Comparison of ENCODE assay signal across 8 cellular contexts in the genomic region with DNA sequence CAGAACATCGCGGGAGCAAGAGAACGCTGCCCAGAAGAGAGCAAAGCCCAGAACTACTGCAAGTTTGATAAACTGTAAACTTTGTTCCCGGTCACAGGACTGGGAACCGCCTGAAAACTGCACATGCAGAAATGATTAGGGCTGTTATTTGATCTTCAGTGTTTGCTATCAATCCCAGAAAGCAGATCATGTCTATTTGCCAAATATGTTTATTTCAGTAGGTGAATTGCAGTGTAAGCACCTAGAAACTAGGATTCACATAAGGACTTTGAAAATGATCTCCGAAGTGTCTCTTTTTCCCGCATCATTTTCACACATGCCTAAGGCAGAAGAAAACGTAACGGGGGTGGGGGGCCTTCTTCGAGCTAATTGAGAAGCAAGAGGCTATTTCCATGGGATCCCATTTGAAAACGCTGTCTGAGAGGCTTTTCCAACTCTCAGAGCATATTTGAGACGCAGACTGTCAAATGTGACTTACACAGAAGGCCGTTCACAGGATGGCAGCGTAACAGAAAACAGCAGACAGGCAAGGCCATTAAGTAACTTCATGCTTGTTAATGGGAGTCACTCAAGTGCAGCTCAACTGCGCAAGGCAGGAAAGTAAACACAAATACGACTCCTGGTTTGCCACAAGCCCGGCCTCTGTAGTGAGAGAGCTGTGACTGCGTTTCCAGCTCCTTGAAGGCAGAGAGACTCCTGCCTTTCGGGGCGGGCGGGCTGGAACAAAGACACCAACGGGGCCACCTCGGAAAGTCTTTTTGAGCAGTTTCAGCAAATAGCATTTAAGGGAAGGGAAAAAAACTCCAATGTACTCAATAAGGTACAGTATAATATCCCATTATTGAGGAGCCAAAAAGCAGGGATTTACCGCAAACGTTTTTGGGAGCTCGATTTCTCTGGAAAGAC.
A peak's percentile ranks its signal among the peaks of the same experiment; 100 is the strongest.
DNase-seq lines count a peak whose midpoint lies in the region; ATAC-seq and TF ChIP-seq lines count a peak whose summit lies in the region.

No MANE protein-coding gene starts in this region.

- ATAC-seq in RWPE2 (ENCODE audit: low read depth) = peak; percentile 76

- peak overlapping the region; percentile 74 for H3K27ac ChIP-seq in ACC112 (ENCODE audit: low read depth, low read length)
- H3K27ac ChIP-seq in RWPE2 (ENCODE audit: poor library complexity, severe bottlenecking) = peak overlapping the region; percentile 97

- H3K4me3 ChIP-seq in ACC112 (ENCODE audit: low read depth, low read length) (peak overlapping the region; percentile 26; the same call in 1 of the 2 replicates), RWPE2 (ENCODE audit: severe bottlenecking) (peak overlapping the region; percentile 12), fibroblast of pulmonary artery (replicated peaks; ENCODE audit: low read depth, low read length) (no peak overlapping the region)

- no peaks in the 10 kb centered on the region for H3K9me3 ChIP-seq in RWPE2 (ENCODE audit: severe bottlenecking)

- no peaks in the 10 kb centered on the region for H3K36me3 ChIP-seq in ACC112 (ENCODE audit: insufficient read depth, low read length)
- H3K36me3 ChIP-seq in RWPE2 (ENCODE audit: low read depth) = no peaks in the 10 kb centered on the region

- POLR2A ChIA-PET in HEK293T (lab: Yijun Ruan, JAX) = interaction anchor here (0.7 to 1.9 kb wide), 20 partner anchors 8 to 181 kb away, joined by 3 to 10 read pairs (median 4); a partner anchor contains a TSS

- DNase-seq in HEK293T (ENCODE audit: extremely low spot score) = peak; percentile 67
- peak; percentile 94 for DNase-seq in RWPE2 (ENCODE audit: low spot score)
- peak; percentile 83 for DNase-seq in fibroblast of pulmonary artery (ENCODE audit: low read depth)
- DNase-seq in non-pigmented ciliary epithelial cell (ENCODE audit: low read depth) = peak; percentile 63
- no peak for DNase-seq in GDM1 (lab: John Stamatoyannopoulos, UW)
- no peak for DNase-seq in stimulated activated CD4-positive, alpha-beta T cell treated with anti-CD3 and anti-CD28 coated beads, Interleukin-15, amount 100 ng/mL, for 24 hours
- DNase-seq in SKM-1 treated with dmso at 0.1 percent for 144 hours (lab: John Stamatoyannopoulos, UW; ENCODE audit: unreplicated experiment) = no peak

- peak overlapping the region; percentile 93 for H2AFZ ChIP-seq in ACC112 (ENCODE audit: low read length, unreplicated experiment)

- CTCF ChIA-PET in HEK293T (lab: Yijun Ruan, JAX) = interaction anchor here (0.6 to 1.4 kb wide), 3 partner anchors 10 to 307 kb away, joined by 3 read pairs; no protein-coding TSS in a partner anchor

- H3K27me3 ChIP-seq in ACC112 (ENCODE audit: insufficient read depth, low read length) = no peaks in the 10 kb centered on the region
- H3K27me3 ChIP-seq in RWPE2 (ENCODE audit: insufficient read depth, poor library complexity, severe bottlenecking) = no peaks in the 10 kb centered on the region

- TF ChIP-seq CTCF in RWPE2 (IDR thresholded peaks at IDR 0.05; ENCODE audit: poor library complexity, severe bottlenecking) = no peak
- TF ChIP-seq CTCF in fibroblast of pulmonary artery (IDR thresholded peaks at IDR 0.05; ENCODE audit: low read length, missing control alignments) = no peak

- no peaks in the 10 kb centered on the region for H3K79me2 ChIP-seq in ACC112 (ENCODE audit: control insufficient read depth, insufficient read depth, low read length, unreplicated experiment)

- H3K4me1 ChIP-seq in ACC112 (ENCODE audit: control insufficient read depth, insufficient read depth, low read length, unreplicated experiment) (peaks cover 29% of the 10 kb centered on the region), RWPE2 (ENCODE audit: insufficient read depth, poor library complexity, severe bottlenecking) (peaks cover 64% of the 10 kb centered on the region)

TF ChIP-seq in HEK293T, 16 proteins besides CTCF, POLR2A, EP300 and RAD21:
- TF ChIP-seq NFRKB (IDR thresholded peaks at IDR 0.05) (no peak), ZNF384 (IDR thresholded peaks at IDR 0.05) (no peak), ELF4 (IDR thresholded peaks at IDR 0.05) (no peak), FOXM1 (IDR thresholded peaks at IDR 0.05; ENCODE audit: borderline replicate concordance) (no peak), FOXA1 (IDR thresholded peaks at IDR 0.05) (no peak), L3MBTL2 (conservative IDR thresholded peaks at IDR 0.05) (peak; percentile 47; the same call in 1 of the 2 replicates)
- TF ChIP-seq, protein P1, sequence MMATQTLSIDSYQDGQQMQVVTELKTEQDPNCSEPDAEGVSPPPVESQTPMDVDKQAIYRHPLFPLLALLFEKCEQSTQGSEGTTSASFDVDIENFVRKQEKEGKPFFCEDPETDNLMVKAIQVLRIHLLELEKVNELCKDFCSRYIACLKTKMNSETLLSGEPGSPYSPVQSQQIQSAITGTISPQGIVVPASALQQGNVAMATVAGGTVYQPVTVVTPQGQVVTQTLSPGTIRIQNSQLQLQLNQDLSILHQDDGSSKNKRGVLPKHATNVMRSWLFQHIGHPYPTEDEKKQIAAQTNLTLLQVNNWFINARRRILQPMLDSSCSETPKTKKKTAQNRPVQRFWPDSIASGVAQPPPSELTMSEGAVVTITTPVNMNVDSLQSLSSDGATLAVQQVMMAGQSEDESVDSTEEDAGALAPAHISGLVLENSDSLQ (IDR thresholded peaks at IDR 0.05) = peak; percentile 86

Comparison
In these comparisons a context has a peak if more than half of its experiments do, and no peak if none do; other contexts are left out.
1. DNase-seq: peak in HEK293T (single experiment), RWPE2 (single experiment), fibroblast of pulmonary artery (single experiment) and non-pigmented ciliary epithelial cell (single experiment); none in GDM1 (single experiment), stimulated activated CD4-positive, alpha-beta T cell treated with anti-CD3 and anti-CD28 coated beads, Interleukin-15, amount 100 ng/mL, for 24 hours (single experiment) and SKM-1 treated with dmso at 0.1 percent for 144 hours (single experiment).